In genomic region chr5:101326766-101327165, GRCh38 we compare ENCODE assay signal across 20 cellular contexts.
"Had no signal": no experiment of that assay in that cellular context is flagged by ENCODE, and none has a peak within 500 bp of the region (broad histone marks: within the 10 kb centered on the region; RNA-seq: fewer than 3 reads in every experiment).

No MANE protein-coding gene starts in this region.

- H3K9me3 ChIP-seq: gastrocnemius medialis, neutrophil, sigmoid colon, thyroid gland had no signal

- H3K27ac ChIP-seq: dorsolateral prefrontal cortex, epithelial cell of prostate, gastrocnemius medialis, neutrophil, parathyroid adenoma, right atrium auricular region, sigmoid colon, spleen, thyroid gland had no signal

- DNase-seq: dorsolateral prefrontal cortex; effector CD4-positive, alpha-beta T cell; foreskin fibroblast; gastrocnemius medialis; head of caudate nucleus; kidney; natural killer cell; sigmoid colon; spleen; stimulated activated CD4-positive, alpha-beta T cell treated with anti-CD3 and anti-CD28 coated beads, Interleukin-4, amount 100 ng/mL, for 4 hours; stimulated activated naive CD8-positive, alpha-beta T cell treated with anti-CD3 and anti-CD28 coated beads, Interleukin-15, Interleukin-2, amounts not matched to agents 100 U/mL and 50 U/mL, for 24 hours; thyroid gland had no signal

- H3K4me1 ChIP-seq: gastrocnemius medialis, parathyroid adenoma, right atrium auricular region, sigmoid colon, spleen, thyroid gland had no signal

- ATAC-seq: esophagus mucosa; gastrocnemius medialis; left lobe of liver; natural killer cell; stimulated activated memory B cell treated with anti-CD40 and anti-IgM and Interleukin-4, amounts not matched to agents 10 μg/mL and 1 μg/mL and 100 μg/mL, for 72 hours; stimulated activated naive CD8-positive, alpha-beta T cell treated with anti-CD3 and anti-CD28 coated beads, Interleukin-15, Interleukin-2, amounts not matched to agents 100 U/mL and 50 U/mL, for 24 hours had no signal

- H3K9ac ChIP-seq: parathyroid adenoma had no signal

- H3K79me2 ChIP-seq: parathyroid adenoma had no signal

- H3K27me3 ChIP-seq: dorsolateral prefrontal cortex, gastrocnemius medialis, neutrophil, right atrium auricular region, sigmoid colon, spleen, thyroid gland had no signal

- H3K4me3 ChIP-seq: dorsolateral prefrontal cortex, gastrocnemius medialis, lung, right atrium auricular region, sigmoid colon, spleen, thyroid gland had no signal

- H2AFZ ChIP-seq: parathyroid adenoma had no signal

- H3K36me3 ChIP-seq: gastrocnemius medialis, neutrophil, right atrium auricular region, sigmoid colon, spleen, thyroid gland had no signal
